9 cellular contexts compared by ENCODE assay signal in genomic region chr19:3270908-3271307, GRCh38. TPM values are rescaled to one million over a fixed set of nuclear protein-coding genes. Genes with fewer than 3 reads are reported as not detected.
DNase-seq lines count a peak whose midpoint lies in the region; ATAC-seq and TF ChIP-seq lines count a peak whose summit lies in the region.
"Had no signal": no experiment of that assay in that cellular context is flagged by ENCODE, and none has a peak within 500 bp of the region (broad histone marks: within the 10 kb centered on the region; RNA-seq: fewer than 3 reads in every experiment).

No MANE protein-coding gene starts in this region.

- no peaks in the 10 kb centered on the region for H3K9me3 ChIP-seq in CD4-positive, CD25-positive, alpha-beta regulatory T cell (ENCODE audit: control insufficient read depth in 2 of 2, low read length in 2 of 2)
- peaks cover 9% of the 10 kb centered on the region for H3K9me3 ChIP-seq in WERI-Rb-1 (ENCODE audit: severe bottlenecking)
- peaks cover 0 to 8% of the 10 kb centered on the region in 2 donors for H3K9me3 ChIP-seq in uterus

- no peaks in the 10 kb centered on the region for H3K36me3 Mint-ChIP-seq in CD4-positive, CD25-positive, alpha-beta regulatory T cell
- no peaks in the 10 kb centered on the region for H3K36me3 Mint-ChIP-seq in endothelial cell (ENCODE audit: low read depth, unreplicated experiment)

- peak; percentile 20 to 64 (median 26) for DNase-seq in CD4-positive, CD25-positive, alpha-beta regulatory T cell
- peak; percentile 74 for DNase-seq in Jurkat, Clone E6-1 (ENCODE audit: low read depth, low spot score)
- DNase-seq in WERI-Rb-1 (peak; percentile 47), endothelial cell (ENCODE audit: low spot score) (peak; percentile 23), NOMO-1 treated with dmso at 0.1 percent for 144 hours (lab: John Stamatoyannopoulos, UW; ENCODE audit: unreplicated experiment) (no peak), uterus (no peak)
- peak; percentile 24 to 40 for DNase-seq in stimulated activated CD8-positive, alpha-beta memory T cell treated with anti-CD3 and anti-CD28 coated beads, Interleukin-15, amount 100 ng/mL, for 48 hours (ENCODE audit: low read depth in 2 of 2)

- H3K4me3 ChIP-seq in CD4-positive, CD25-positive, alpha-beta regulatory T cell (ENCODE audit: low read depth, low read length), result no peak overlapping the region
- H3K4me3 ChIP-seq in Jurkat, Clone E6-1 (ENCODE audit: low read length), result no peak overlapping the region
- peak overlapping the region; percentile 23 for H3K4me3 ChIP-seq in WERI-Rb-1 (ENCODE audit: low read depth, low read length)
- no peak overlapping the region for H3K4me3 ChIP-seq in uterus

- peaks cover 13% of the 10 kb centered on the region for H3K4me1 ChIP-seq in CD4-positive, CD25-positive, alpha-beta regulatory T cell (ENCODE audit: control insufficient read depth, insufficient read depth, low read length, poor library complexity, severe bottlenecking)
- H3K4me1 ChIP-seq in uterus, result peaks cover 0 to 5% of the 10 kb centered on the region in 2 donors

- H3K27me3 ChIP-seq in CD4-positive, CD25-positive, alpha-beta regulatory T cell (ENCODE audit: control insufficient read depth, insufficient read depth, low read length), result peaks cover 8% of the 10 kb centered on the region
- peaks cover 5% of the 10 kb centered on the region for H3K27me3 ChIP-seq in WERI-Rb-1 (ENCODE audit: insufficient read depth, low read depth, severe bottlenecking)
- peaks cover 6 to 9% of the 10 kb centered on the region in 2 donors for H3K27me3 ChIP-seq in uterus

- H3K27ac ChIP-seq in CD4-positive, CD25-positive, alpha-beta regulatory T cell (ENCODE audit: insufficient read depth, low read length, poor library complexity, severe bottlenecking), result no peak overlapping the region
- H3K27ac ChIP-seq in WERI-Rb-1 (no peak overlapping the region), uterus (no peak overlapping the region)

- H3K27ac Mint-ChIP-seq in CD4-positive, CD25-positive, alpha-beta regulatory T cell, result no peak overlapping the region
- H3K27ac Mint-ChIP-seq in endothelial cell (ENCODE audit: unreplicated experiment), result no peak overlapping the region

- TF ChIP-seq CTCF in WERI-Rb-1 (IDR thresholded peaks at IDR 0.05; ENCODE audit: low read depth, low read length) (no peak), endothelial cell (IDR thresholded peaks at IDR 0.05; ENCODE audit: unreplicated experiment) (no peak), uterus (IDR thresholded peaks at IDR 0.05) (no peak)

- intact Hi-C loops in uterus (cut with DNase I; ENCODE audit: low total_unique reads), result no loop called here

- TF ChIP-seq POLR2A in uterus (IDR thresholded peaks at IDR 0.05), result no peak

- H3K36me3 ChIP-seq in CD4-positive, CD25-positive, alpha-beta regulatory T cell (ENCODE audit: control insufficient read depth, insufficient read depth, low read length), result no peaks in the 10 kb centered on the region
- H3K36me3 ChIP-seq in WERI-Rb-1 (no peaks in the 10 kb centered on the region), uterus (no peaks in the 10 kb centered on the region)

- no peak for ATAC-seq in CD4-positive, CD25-positive, alpha-beta regulatory T cell (ENCODE audit: low read depth in 2 of 2)
- ATAC-seq in HG03520 (IDR thresholded peaks at IDR 0.05; ENCODE audit: unreplicated experiment), result no peak

- peaks cover 0 to 2% (median 0%) of the 10 kb centered on the region in 7 donors for H3K9me3 Mint-ChIP-seq in CD4-positive, CD25-positive, alpha-beta regulatory T cell
- H3K9me3 Mint-ChIP-seq in endothelial cell (ENCODE audit: unreplicated experiment), result no peaks in the 10 kb centered on the region

- H3K27me3 Mint-ChIP-seq in CD4-positive, CD25-positive, alpha-beta regulatory T cell, result peaks cover 60% of the 10 kb centered on the region
- peaks cover 21% of the 10 kb centered on the region for H3K27me3 Mint-ChIP-seq in endothelial cell (ENCODE audit: unreplicated experiment)

- no peak overlapping the region for H3K4me3 Mint-ChIP-seq in CD4-positive, CD25-positive, alpha-beta regulatory T cell
- no peak overlapping the region for H3K4me3 Mint-ChIP-seq in endothelial cell (ENCODE audit: unreplicated experiment)

- peaks cover 0 to 15% (median 4%) of the 10 kb centered on the region in 4 donors for H3K4me1 Mint-ChIP-seq in CD4-positive, CD25-positive, alpha-beta regulatory T cell
- H3K4me1 Mint-ChIP-seq in endothelial cell (ENCODE audit: unreplicated experiment), result no peaks in the 10 kb centered on the region

RNA-seq across cellular contexts. Expression of gene CELF5, which starts 46.4 kb away (rescaled TPM):
- total RNA-seq in CD4-positive, CD25-positive, alpha-beta regulatory T cell, result 0.17 TPM
- polyA plus RNA-seq in CD4-positive, CD25-positive, alpha-beta regulatory T cell, result not detected
- polyA plus RNA-seq in Jurkat, Clone E6-1 (2012; ENCODE audit: insufficient read depth, insufficient read length), result 4.5 TPM
- total RNA-seq in endothelial cell (ENCODE audit: unreplicated experiment) (0.38 TPM), uterus (under 1 TPM in 2 of 4 donors, not detected in 2; 0.28 to 0.73 TPM)
- total RNA-seq: mononuclear cell had no signal

Comparison
In these comparisons a context has a peak if more than half of its experiments do, and no peak if none do; other contexts are left out.
1. DNase-seq: peak in CD4-positive, CD25-positive, alpha-beta regulatory T cell (3 of 3), Jurkat, Clone E6-1 (single experiment), WERI-Rb-1 (single experiment), endothelial cell (single experiment) and stimulated activated CD8-positive, alpha-beta memory T cell treated with anti-CD3 and anti-CD28 coated beads, Interleukin-15, amount 100 ng/mL, for 48 hours (2 of 2); none in NOMO-1 treated with dmso at 0.1 percent for 144 hours (single experiment) and uterus (0 of 2).